Comparison of ENCODE assay signal across 1 cellular context in the genomic region with DNA sequence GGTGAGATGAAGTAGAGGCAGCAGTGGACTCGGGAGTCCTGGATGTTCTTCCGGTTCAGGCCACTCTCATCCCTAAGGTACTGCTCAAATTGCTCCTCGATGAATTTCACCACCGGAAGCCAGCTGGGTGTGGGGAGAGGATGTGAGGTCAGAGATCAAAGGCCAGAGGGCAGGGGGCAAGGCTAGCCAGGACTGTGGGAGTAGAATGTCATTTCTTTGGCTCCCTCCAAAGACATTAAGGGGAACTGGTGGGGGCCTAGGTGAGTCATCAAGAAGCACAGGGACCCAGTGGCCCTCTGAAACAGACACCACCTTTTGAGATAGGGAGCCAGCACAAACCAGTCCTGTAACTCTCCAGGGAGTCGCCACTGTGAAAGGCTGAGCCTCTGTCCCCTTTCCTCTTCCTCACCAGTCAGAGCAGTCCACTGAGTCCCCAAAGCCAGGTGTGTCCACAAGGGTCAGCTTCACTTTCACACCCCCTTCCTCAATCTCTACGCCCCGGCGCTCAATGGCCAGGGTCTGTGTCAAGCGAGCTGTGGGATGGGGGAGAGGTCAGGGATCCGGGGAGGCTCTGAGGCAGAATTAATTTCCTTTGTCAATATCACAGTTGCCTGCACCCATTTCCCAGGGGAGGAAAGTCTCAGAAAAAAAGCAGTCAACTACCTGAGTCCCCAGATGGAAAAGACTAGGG.
TF ChIP-seq lines count a peak whose summit lies in the region.

No MANE protein-coding gene starts in this region.

TF ChIP-seq in HepG2, 621 proteins besides CTCF, POLR2A, EP300 and RAD21 (continued from another document and continues in another):
- TF ChIP-seq, protein P1, sequence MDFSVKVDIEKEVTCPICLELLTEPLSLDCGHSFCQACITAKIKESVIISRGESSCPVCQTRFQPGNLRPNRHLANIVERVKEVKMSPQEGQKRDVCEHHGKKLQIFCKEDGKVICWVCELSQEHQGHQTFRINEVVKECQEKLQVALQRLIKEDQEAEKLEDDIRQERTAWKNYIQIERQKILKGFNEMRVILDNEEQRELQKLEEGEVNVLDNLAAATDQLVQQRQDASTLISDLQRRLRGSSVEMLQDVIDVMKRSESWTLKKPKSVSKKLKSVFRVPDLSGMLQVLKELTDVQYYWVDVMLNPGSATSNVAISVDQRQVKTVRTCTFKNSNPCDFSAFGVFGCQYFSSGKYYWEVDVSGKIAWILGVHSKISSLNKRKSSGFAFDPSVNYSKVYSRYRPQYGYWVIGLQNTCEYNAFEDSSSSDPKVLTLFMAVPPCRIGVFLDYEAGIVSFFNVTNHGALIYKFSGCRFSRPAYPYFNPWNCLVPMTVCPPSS (IDR thresholded peaks at IDR 0.05) = no peak
- TF ChIP-seq TRIM24 (CRISPR knock-in tag; IDR thresholded peaks at IDR 0.05) (no peak), ZNF24 (IDR thresholded peaks at IDR 0.05) (no peak), KDM1A (CRISPR knock-in tag; IDR thresholded peaks at IDR 0.05) (no peak), NR1H2 (CRISPR knock-in tag; IDR thresholded peaks at IDR 0.05; ENCODE audit: borderline replicate concordance, low read depth) (no peak), ZNF563 (CRISPR knock-in tag; IDR thresholded peaks at IDR 0.05) (no peak), ZNF619 (CRISPR knock-in tag; IDR thresholded peaks at IDR 0.05) (no peak), JUND (CRISPR knock-in tag; IDR thresholded peaks at IDR 0.05) (no peak), ZNF672 (CRISPR knock-in tag; IDR thresholded peaks at IDR 0.05) (no peak), ZFAT (CRISPR knock-in tag; conservative IDR thresholded peaks at IDR 0.05) (no peak), TBL1XR1 (IDR thresholded peaks at IDR 0.05; ENCODE audit: borderline replicate concordance, low read length, partially characterized antibody) (no peak), ZNF256 (CRISPR knock-in tag; conservative IDR thresholded peaks at IDR 0.05) (no peak), ZNF431 (CRISPR knock-in tag; IDR thresholded peaks at IDR 0.05; ENCODE audit: borderline replicate concordance, low read depth) (no peak), MTA3 (CRISPR knock-in tag; IDR thresholded peaks at IDR 0.05) (no peak), NR2C2 (CRISPR knock-in tag; IDR thresholded peaks at IDR 0.05; ENCODE audit: borderline replicate concordance) (peak; percentile 99), KDM4B (CRISPR knock-in tag; IDR thresholded peaks at IDR 0.05) (no peak), GATAD2A (CRISPR knock-in tag; IDR thresholded peaks at IDR 0.05) (0 out of 2 replicates have a peak, but pooled peaks have one; percentile 19), THAP11 (CRISPR knock-in tag; IDR thresholded peaks at IDR 0.05) (peak; percentile 51; the same call in 1 of the 2 replicates), ZNF20 (CRISPR knock-in tag; IDR thresholded peaks at IDR 0.05) (no peak), ZNF121 (CRISPR knock-in tag; IDR thresholded peaks at IDR 0.05) (no peak), GABPA (IDR thresholded peaks at IDR 0.05; ENCODE audit: low read depth, low read length) (peak; percentile 70), GABPA (CRISPR knock-in tag; IDR thresholded peaks at IDR 0.05; ENCODE audit: low read depth) (peak; percentile 94), ZMYM4 (CRISPR knock-in tag; IDR thresholded peaks at IDR 0.05) (no peak; the same call in 1 of the 2 replicates), MLLT10 (CRISPR knock-in tag; IDR thresholded peaks at IDR 0.05) (no peak), RAD51 (IDR thresholded peaks at IDR 0.05; ENCODE audit: borderline replicate concordance) (no peak), JARID2 (CRISPR knock-in tag; IDR thresholded peaks at IDR 0.05; ENCODE audit: insufficient replicate concordance) (no peak), KDM5A (IDR thresholded peaks at IDR 0.05; ENCODE audit: borderline replicate concordance, low read length) (no peak), GZF1 (CRISPR knock-in tag; IDR thresholded peaks at IDR 0.05) (no peak), YEATS4 (CRISPR knock-in tag; IDR thresholded peaks at IDR 0.05; ENCODE audit: borderline replicate concordance) (0 out of 2 replicates have a peak, but pooled peaks have one; percentile 25), ZNF766 (CRISPR knock-in tag; IDR thresholded peaks at IDR 0.05; ENCODE audit: borderline replicate concordance) (no peak), MEIS1 (CRISPR knock-in tag; IDR thresholded peaks at IDR 0.05; ENCODE audit: borderline replicate concordance) (no peak), SIX4 (CRISPR knock-in tag; IDR thresholded peaks at IDR 0.05) (0 out of 2 replicates have a peak, but pooled peaks have one; percentile 10), ZNF510 (CRISPR knock-in tag; IDR thresholded peaks at IDR 0.05; ENCODE audit: low read depth) (0 out of 2 replicates have a peak, but pooled peaks have one; percentile 55), GABPB1 (CRISPR knock-in tag; IDR thresholded peaks at IDR 0.05) (peak; percentile 84), ESRRA (CRISPR knock-in tag; IDR thresholded peaks at IDR 0.05; ENCODE audit: low read depth) (0 out of 2 replicates have a peak, but pooled peaks have one; percentile 31), RARA (CRISPR knock-in tag; IDR thresholded peaks at IDR 0.05) (no peak), NFYB (CRISPR knock-in tag; IDR thresholded peaks at IDR 0.05) (no peak), POLR2AphosphoS5 (IDR thresholded peaks at IDR 0.05; ENCODE audit: low read depth, low read length) (no peak), MAFG (CRISPR knock-in tag; IDR thresholded peaks at IDR 0.05) (no peak), ZNF878 (CRISPR knock-in tag; IDR thresholded peaks at IDR 0.05) (no peak), FOXM1 (CRISPR knock-in tag; IDR thresholded peaks at IDR 0.05) (no peak), PITX1 (CRISPR knock-in tag; IDR thresholded peaks at IDR 0.05) (no peak), PHB2 (IDR thresholded peaks at IDR 0.05; ENCODE audit: partially characterized antibody) (no peak), ZNF383 (CRISPR knock-in tag; IDR thresholded peaks at IDR 0.05; ENCODE audit: borderline replicate concordance) (no peak)
- TF ChIP-seq, protein P2, sequence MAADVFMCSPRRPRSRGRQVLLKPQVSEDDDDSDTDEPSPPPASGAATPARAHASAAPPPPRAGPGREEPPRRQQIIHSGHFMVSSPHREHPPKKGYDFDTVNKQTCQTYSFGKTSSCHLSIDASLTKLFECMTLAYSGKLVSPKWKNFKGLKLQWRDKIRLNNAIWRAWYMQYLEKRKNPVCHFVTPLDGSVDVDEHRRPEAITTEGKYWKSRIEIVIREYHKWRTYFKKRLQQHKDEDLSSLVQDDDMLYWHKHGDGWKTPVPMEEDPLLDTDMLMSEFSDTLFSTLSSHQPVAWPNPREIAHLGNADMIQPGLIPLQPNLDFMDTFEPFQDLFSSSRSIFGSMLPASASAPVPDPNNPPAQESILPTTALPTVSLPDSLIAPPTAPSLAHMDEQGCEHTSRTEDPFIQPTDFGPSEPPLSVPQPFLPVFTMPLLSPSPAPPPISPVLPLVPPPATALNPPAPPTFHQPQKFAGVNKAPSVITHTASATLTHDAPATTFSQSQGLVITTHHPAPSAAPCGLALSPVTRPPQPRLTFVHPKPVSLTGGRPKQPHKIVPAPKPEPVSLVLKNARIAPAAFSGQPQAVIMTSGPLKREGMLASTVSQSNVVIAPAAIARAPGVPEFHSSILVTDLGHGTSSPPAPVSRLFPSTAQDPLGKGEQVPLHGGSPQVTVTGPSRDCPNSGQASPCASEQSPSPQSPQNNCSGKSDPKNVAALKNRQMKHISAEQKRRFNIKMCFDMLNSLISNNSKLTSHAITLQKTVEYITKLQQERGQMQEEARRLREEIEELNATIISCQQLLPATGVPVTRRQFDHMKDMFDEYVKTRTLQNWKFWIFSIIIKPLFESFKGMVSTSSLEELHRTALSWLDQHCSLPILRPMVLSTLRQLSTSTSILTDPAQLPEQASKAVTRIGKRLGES (CRISPR knock-in tag; IDR thresholded peaks at IDR 0.05; ENCODE audit: borderline replicate concordance) = no peak
- TF ChIP-seq, protein P3, sequence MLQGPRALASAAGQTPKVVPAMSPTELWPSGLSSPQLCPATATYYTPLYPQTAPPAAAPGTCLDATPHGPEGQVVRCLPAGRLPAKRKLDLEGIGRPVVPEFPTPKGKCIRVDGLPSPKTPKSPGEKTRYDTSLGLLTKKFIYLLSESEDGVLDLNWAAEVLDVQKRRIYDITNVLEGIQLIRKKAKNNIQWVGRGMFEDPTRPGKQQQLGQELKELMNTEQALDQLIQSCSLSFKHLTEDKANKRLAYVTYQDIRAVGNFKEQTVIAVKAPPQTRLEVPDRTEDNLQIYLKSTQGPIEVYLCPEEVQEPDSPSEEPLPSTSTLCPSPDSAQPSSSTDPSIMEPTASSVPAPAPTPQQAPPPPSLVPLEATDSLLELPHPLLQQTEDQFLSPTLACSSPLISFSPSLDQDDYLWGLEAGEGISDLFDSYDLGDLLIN (CRISPR knock-in tag; IDR thresholded peaks at IDR 0.05; ENCODE audit: borderline replicate concordance) = no peak
- TF ChIP-seq, protein P4, sequence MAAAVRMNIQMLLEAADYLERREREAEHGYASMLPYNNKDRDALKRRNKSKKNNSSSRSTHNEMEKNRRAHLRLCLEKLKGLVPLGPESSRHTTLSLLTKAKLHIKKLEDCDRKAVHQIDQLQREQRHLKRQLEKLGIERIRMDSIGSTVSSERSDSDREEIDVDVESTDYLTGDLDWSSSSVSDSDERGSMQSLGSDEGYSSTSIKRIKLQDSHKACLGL (CRISPR knock-in tag; IDR thresholded peaks at IDR 0.05) = 0 out of 2 replicates have a peak, but pooled peaks have one; percentile 45
- TF ChIP-seq, protein P5, sequence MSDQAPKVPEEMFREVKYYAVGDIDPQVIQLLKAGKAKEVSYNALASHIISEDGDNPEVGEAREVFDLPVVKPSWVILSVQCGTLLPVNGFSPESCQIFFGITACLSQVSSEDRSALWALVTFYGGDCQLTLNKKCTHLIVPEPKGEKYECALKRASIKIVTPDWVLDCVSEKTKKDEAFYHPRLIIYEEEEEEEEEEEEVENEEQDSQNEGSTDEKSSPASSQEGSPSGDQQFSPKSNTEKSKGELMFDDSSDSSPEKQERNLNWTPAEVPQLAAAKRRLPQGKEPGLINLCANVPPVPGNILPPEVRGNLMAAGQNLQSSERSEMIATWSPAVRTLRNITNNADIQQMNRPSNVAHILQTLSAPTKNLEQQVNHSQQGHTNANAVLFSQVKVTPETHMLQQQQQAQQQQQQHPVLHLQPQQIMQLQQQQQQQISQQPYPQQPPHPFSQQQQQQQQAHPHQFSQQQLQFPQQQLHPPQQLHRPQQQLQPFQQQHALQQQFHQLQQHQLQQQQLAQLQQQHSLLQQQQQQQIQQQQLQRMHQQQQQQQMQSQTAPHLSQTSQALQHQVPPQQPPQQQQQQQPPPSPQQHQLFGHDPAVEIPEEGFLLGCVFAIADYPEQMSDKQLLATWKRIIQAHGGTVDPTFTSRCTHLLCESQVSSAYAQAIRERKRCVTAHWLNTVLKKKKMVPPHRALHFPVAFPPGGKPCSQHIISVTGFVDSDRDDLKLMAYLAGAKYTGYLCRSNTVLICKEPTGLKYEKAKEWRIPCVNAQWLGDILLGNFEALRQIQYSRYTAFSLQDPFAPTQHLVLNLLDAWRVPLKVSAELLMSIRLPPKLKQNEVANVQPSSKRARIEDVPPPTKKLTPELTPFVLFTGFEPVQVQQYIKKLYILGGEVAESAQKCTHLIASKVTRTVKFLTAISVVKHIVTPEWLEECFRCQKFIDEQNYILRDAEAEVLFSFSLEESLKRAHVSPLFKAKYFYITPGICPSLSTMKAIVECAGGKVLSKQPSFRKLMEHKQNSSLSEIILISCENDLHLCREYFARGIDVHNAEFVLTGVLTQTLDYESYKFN (CRISPR knock-in tag; conservative IDR thresholded peaks at IDR 0.05) = peak; percentile 51
- TF ChIP-seq, protein P6, sequence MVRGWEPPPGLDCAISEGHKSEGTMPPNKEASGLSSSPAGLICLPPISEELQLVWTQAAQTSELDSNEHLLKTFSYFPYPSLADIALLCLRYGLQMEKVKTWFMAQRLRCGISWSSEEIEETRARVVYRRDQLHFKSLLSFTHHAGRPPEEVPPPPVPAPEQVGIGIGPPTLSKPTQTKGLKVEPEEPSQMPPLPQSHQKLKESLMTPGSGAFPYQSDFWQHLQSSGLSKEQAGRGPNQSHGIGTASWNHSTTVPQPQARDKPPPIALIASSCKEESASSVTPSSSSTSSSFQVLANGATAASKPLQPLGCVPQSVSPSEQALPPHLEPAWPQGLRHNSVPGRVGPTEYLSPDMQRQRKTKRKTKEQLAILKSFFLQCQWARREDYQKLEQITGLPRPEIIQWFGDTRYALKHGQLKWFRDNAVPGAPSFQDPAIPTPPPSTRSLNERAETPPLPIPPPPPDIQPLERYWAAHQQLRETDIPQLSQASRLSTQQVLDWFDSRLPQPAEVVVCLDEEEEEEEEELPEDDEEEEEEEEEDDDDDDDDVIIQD (CRISPR knock-in tag; IDR thresholded peaks at IDR 0.05; ENCODE audit: low read depth) = no peak
- TF ChIP-seq, protein P7, sequence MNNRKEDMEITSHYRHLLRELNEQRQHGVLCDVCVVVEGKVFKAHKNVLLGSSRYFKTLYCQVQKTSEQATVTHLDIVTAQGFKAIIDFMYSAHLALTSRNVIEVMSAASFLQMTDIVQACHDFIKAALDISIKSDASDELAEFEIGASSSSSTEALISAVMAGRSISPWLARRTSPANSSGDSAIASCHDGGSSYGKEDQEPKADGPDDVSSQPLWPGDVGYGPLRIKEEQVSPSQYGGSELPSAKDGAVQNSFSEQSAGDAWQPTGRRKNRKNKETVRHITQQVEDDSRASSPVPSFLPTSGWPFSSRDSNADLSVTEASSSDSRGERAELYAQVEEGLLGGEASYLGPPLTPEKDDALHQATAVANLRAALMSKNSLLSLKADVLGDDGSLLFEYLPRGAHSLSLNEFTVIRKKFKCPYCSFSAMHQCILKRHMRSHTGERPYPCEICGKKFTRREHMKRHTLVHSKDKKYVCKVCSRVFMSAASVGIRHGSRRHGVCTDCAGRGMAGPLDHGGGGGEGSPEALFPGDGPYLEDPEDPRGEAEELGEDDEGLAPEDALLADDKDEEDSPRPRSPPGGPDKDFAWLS (CRISPR knock-in tag; IDR thresholded peaks at IDR 0.05; ENCODE audit: borderline replicate concordance) = no peak
- TF ChIP-seq, protein P8, sequence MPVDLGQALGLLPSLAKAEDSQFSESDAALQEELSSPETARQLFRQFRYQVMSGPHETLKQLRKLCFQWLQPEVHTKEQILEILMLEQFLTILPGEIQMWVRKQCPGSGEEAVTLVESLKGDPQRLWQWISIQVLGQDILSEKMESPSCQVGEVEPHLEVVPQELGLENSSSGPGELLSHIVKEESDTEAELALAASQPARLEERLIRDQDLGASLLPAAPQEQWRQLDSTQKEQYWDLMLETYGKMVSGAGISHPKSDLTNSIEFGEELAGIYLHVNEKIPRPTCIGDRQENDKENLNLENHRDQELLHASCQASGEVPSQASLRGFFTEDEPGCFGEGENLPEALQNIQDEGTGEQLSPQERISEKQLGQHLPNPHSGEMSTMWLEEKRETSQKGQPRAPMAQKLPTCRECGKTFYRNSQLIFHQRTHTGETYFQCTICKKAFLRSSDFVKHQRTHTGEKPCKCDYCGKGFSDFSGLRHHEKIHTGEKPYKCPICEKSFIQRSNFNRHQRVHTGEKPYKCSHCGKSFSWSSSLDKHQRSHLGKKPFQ (CRISPR knock-in tag; IDR thresholded peaks at IDR 0.05; ENCODE audit: insufficient replicate concordance) = no peak
- TF ChIP-seq, protein P9, sequence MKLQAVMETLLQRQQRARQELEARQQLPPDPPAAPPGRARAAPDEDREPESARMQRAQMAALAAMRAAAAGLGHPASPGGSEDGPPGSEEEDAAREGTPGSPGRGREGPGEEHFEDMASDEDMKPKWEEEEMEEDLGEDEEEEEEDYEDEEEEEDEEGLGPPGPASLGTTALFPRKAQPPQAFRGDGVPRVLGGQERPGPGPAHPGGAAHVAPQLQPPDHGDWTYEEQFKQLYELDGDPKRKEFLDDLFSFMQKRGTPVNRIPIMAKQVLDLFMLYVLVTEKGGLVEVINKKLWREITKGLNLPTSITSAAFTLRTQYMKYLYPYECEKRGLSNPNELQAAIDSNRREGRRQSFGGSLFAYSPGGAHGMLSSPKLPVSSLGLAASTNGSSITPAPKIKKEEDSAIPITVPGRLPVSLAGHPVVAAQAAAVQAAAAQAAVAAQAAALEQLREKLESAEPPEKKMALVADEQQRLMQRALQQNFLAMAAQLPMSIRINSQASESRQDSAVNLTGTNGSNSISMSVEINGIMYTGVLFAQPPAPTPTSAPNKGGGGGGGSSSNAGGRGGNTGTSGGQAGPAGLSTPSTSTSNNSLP (IDR thresholded peaks at IDR 0.05; ENCODE audit: low read depth, low read length) = no peak
